ENCODE assay signal across 37 cellular contexts in the genomic region with DNA sequence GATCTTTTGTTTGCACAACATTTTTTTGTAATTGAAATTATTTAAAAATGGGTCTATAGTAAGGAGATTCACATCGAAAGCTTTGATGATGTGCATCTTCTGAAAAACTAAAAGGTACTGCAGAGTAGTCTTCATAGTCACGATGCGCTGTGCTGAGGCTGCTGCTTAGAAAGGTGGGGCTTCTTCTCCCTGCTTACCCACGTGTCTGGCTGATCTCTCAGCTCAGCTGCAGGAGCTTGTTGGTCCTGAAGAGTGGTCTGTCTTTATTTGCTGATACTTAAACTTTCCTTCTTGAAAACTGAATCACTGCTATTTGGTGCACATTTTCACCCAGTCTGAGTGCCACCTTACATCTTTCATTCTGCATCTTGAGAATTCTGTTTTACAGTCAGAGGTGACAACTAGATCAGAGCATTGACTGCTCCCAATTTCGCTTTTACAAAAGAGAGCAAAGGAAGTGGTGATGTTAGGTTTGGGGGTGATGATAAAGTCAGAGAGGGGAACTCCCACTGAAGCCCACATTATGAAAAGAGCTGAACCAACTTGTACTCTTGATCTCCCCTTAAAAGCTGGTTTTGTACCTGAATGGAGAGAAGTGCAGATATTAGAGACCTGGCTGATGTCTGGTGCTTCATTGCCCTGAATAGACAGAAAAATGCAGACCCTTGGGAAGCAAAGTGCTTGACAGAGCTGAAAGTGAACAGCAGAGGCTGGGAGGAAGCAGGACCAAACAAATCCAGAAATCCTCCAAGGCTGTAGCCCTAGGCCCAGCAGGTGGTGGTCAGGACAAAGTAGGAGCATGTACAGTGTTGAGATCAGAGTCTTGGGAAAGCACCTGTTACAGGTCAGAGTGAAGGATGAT.
DNase-seq lines count a peak whose midpoint lies in the region; ATAC-seq and TF ChIP-seq lines count a peak whose summit lies in the region.
"Had no signal": no experiment of that assay in that cellular context is flagged by ENCODE, and none has a peak within 500 bp of the region (broad histone marks: within the 10 kb centered on the region; RNA-seq: fewer than 3 reads in every experiment).

No MANE protein-coding gene starts in this region.

- no peaks in the 10 kb centered on the region for H3K27me3 ChIP-seq in naive thymus-derived CD4-positive, alpha-beta T cell (ENCODE audit: control insufficient read depth in 2 of 2, insufficient read depth in 2 of 2, low read length in 2 of 2)
- no peaks in the 10 kb centered on the region for H3K27me3 ChIP-seq in MG63
- H3K27me3 ChIP-seq: heart left ventricle, left lung, pancreas, spleen had no signal

- no peaks in the 10 kb centered on the region for H3K36me3 ChIP-seq in naive thymus-derived CD4-positive, alpha-beta T cell (ENCODE audit: control insufficient read depth in 2 of 3, insufficient read depth in 3 of 3, low read length in 3 of 3)
- no peaks in the 10 kb centered on the region for H3K36me3 ChIP-seq in MG63
- H3K36me3 ChIP-seq: heart left ventricle, left lung, pancreas, spleen, thoracic aorta had no signal

- peak overlapping the region in 2 of 10 donors; percentile 26 to 33 for H3K4me3 Mint-ChIP-seq in naive thymus-derived CD4-positive, alpha-beta T cell
- H3K4me3 Mint-ChIP-seq: activated CD4-positive, alpha-beta memory T cell treated with anti-CD3 and anti-CD28 coated beads, Interleukin-2, amount 10 ng/mL, durations not matched to agents 7 days and 5 days; mesothelial cell of epicardium; naive thymus-derived CD8-positive, alpha-beta T cell had no signal

- POLR2A ChIA-PET in naive thymus-derived CD4-positive, alpha-beta T cell (lab: Charles Lee): no interaction called here

- H3K9me3 Mint-ChIP-seq in naive thymus-derived CD4-positive, alpha-beta T cell: peaks cover 0 to 8% (median 3%) of the 10 kb centered on the region in 11 donors

- no peaks in the 10 kb centered on the region for H3K27me3 Mint-ChIP-seq in naive thymus-derived CD4-positive, alpha-beta T cell
- H3K27me3 Mint-ChIP-seq: activated CD4-positive, alpha-beta memory T cell treated with anti-CD3 and anti-CD28 coated beads, Interleukin-2, amount 10 ng/mL, durations not matched to agents 7 days and 5 days; naive thymus-derived CD8-positive, alpha-beta T cell had no signal

- intact Hi-C loops in naive thymus-derived CD4-positive, alpha-beta T cell (cut with micrococcal nuclease): no loop called here

- H3K4me1 ChIP-seq in naive thymus-derived CD4-positive, alpha-beta T cell (ENCODE audit: control insufficient read depth in 2 of 2, insufficient read depth in 2 of 2, low read length in 2 of 2): no peaks in the 10 kb centered on the region
- H3K4me1 ChIP-seq: Caco-2, heart left ventricle, left lung, pancreas, spleen had no signal

- H3K36me3 Mint-ChIP-seq in naive thymus-derived CD4-positive, alpha-beta T cell: no peaks in the 10 kb centered on the region
- H3K36me3 Mint-ChIP-seq: mesothelial cell of epicardium; naive thymus-derived CD8-positive, alpha-beta T cell had no signal

- no peak for TF ChIP-seq CTCF in GM12865 (IDR thresholded peaks at IDR 0.05; ENCODE audit: insufficient read depth, low read depth, low read length, missing control alignments)

- no peak overlapping the region for H3K27ac Mint-ChIP-seq in naive thymus-derived CD4-positive, alpha-beta T cell
- H3K27ac Mint-ChIP-seq: activated CD4-positive, alpha-beta memory T cell treated with anti-CD3 and anti-CD28 coated beads, Interleukin-2, amount 10 ng/mL, durations not matched to agents 7 days and 5 days; mesothelial cell of epicardium; naive thymus-derived CD8-positive, alpha-beta T cell had no signal

- no peaks in the 10 kb centered on the region for H3K9me3 ChIP-seq in naive thymus-derived CD4-positive, alpha-beta T cell (ENCODE audit: control insufficient read depth in 2 of 3, low read length in 3 of 3)
- H3K9me3 ChIP-seq in MG63: no peaks in the 10 kb centered on the region
- H3K9me3 ChIP-seq: Caco-2, heart left ventricle, left lung, pancreas, spleen, thoracic aorta had no signal

- no peak overlapping the region for H3K27ac ChIP-seq in naive thymus-derived CD4-positive, alpha-beta T cell (ENCODE audit: low read depth, low read length)
- H3K27ac ChIP-seq: heart left ventricle, left lung, pancreas, spleen, thoracic aorta had no signal

- CTCF ChIA-PET in naive thymus-derived CD4-positive, alpha-beta T cell (lab: Charles Lee): no interaction called here

- ATAC-seq in GM18868 (IDR thresholded peaks at IDR 0.05; ENCODE audit: unreplicated experiment): peak; percentile 35
- peak; percentile 35 for ATAC-seq in HG02763 (IDR thresholded peaks at IDR 0.05; ENCODE audit: unreplicated experiment)
- peak; percentile 27 for ATAC-seq in naive thymus-derived CD4-positive, alpha-beta T cell
- ATAC-seq in HG03135 (IDR thresholded peaks at IDR 0.05; ENCODE audit: unreplicated experiment): no peak
- no peak for ATAC-seq in GM18502 (IDR thresholded peaks at IDR 0.05; ENCODE audit: poor library complexity, unreplicated experiment)
- ATAC-seq in HG03095 (IDR thresholded peaks at IDR 0.05; ENCODE audit: unreplicated experiment): no peak
- ATAC-seq: heart left ventricle; left lung; naive thymus-derived CD8-positive, alpha-beta T cell; Panc1; pancreas; right cardiac atrium had no signal

- H3K4me1 Mint-ChIP-seq in naive thymus-derived CD4-positive, alpha-beta T cell: peaks cover 0 to 20% (median 0%) of the 10 kb centered on the region in 7 donors
- H3K4me1 Mint-ChIP-seq: naive thymus-derived CD8-positive, alpha-beta T cell had no signal

- H3K4me3 ChIP-seq in GM12865 (ENCODE audit: low read depth, low read length) (no peak overlapping the region), MG63 (no peak overlapping the region)
- no peak overlapping the region for H3K4me3 ChIP-seq in naive thymus-derived CD4-positive, alpha-beta T cell (ENCODE audit: low read length)
- H3K4me3 ChIP-seq: heart left ventricle, left lung, pancreas, spleen, thoracic aorta had no signal

- DNase-seq in GM12865 (ENCODE audit: low read depth) (peak; percentile 36), MG63 (no peak)
- DNase-seq in naive thymus-derived CD4-positive, alpha-beta T cell: no peak
- DNase-seq: activated CD4-positive, alpha-beta memory T cell treated with anti-CD3 and anti-CD28 coated beads, Interleukin-2, amount 10 ng/mL, durations not matched to agents 7 days and 5 days; activated CD4-positive, CD25-positive, alpha-beta regulatory T cell; activated naive CD4-positive, alpha-beta T cell; activated T-cell treated with anti-CD3 and anti-CD28 coated beads, Interleukin-2, amount 50 U/mL, for 1 hour; amniotic stem cell; C1 segment of cervical spinal cord; Caco-2; DMS79; effector CD8-positive, alpha-beta T cell; erythroblast; GF-D8; heart left ventricle; Karpas-422; left lung; MV-4-11; naive thymus-derived CD8-positive, alpha-beta T cell; NCI-H1694; NCI-H2171; NCI-H510A treated with DMSO at 0.1 percent for 48 hours; pancreas; right cardiac atrium; SIG-M5; spleen; stimulated activated CD4-positive, alpha-beta T cell treated with anti-CD3 and anti-CD28 coated beads, Interleukin-4, amount 100 ng/mL, for 4 hours; stimulated activated naive CD4-positive, alpha-beta T cell treated with Interleukin-2 at 50 U/mL for 16 hours; SW 1271 had no signal

Comparison
In these comparisons a context has a peak if more than half of its experiments do, and no peak if none do; other contexts are left out.
1. ATAC-seq: peak in GM18868 (single experiment), HG02763 (single experiment) and naive thymus-derived CD4-positive, alpha-beta T cell (single experiment); none in HG03135 (single experiment), GM18502 (single experiment) and HG03095 (single experiment).